In genomic region chr10:78936412-78937342, GRCh38 we compare ENCODE assay signal across 1 cellular context.
TF ChIP-seq lines count a peak whose summit lies in the region.

No MANE protein-coding gene starts in this region.

TF ChIP-seq in H1, 55 proteins besides CTCF, POLR2A, EP300 and RAD21:
- TF ChIP-seq SP4 (IDR thresholded peaks at IDR 0.05; ENCODE audit: low read length) (no peak), GTF2F1 (IDR thresholded peaks at IDR 0.05; ENCODE audit: borderline replicate concordance, low read depth, low read length) (no peak), KDM1A (IDR thresholded peaks at IDR 0.05; ENCODE audit: borderline replicate concordance, low read length) (no peak), RXRA (IDR thresholded peaks at IDR 0.05; ENCODE audit: insufficient read depth, low read depth, low read length) (no peak), JUND (IDR thresholded peaks at IDR 0.05; ENCODE audit: low read length) (no peak), TAF1 (IDR thresholded peaks at IDR 0.05; ENCODE audit: low read depth, low read length) (no peak), ATF2 (IDR thresholded peaks at IDR 0.05; ENCODE audit: low read length) (no peak), EGR1 (IDR thresholded peaks at IDR 0.05; ENCODE audit: borderline replicate concordance, low read depth, low read length) (no peak), ASH2L (IDR thresholded peaks at IDR 0.05; ENCODE audit: low read length) (no peak), MAX (IDR thresholded peaks at IDR 0.05) (no peak), PHF8 (conservative IDR thresholded peaks at IDR 0.05; ENCODE audit: low read depth, low read length) (no peak), EZH2 (IDR thresholded peaks at IDR 0.05; ENCODE audit: low read depth, low read length, severe bottlenecking) (no peak), HDAC2 (IDR thresholded peaks at IDR 0.05; ENCODE audit: borderline replicate concordance in 1 of 2, low read depth in 2 of 2, low read length in 2 of 2) (no peak), KDM5A (IDR thresholded peaks at IDR 0.05; ENCODE audit: low read length) (no peak), RNF2 (IDR thresholded peaks at IDR 0.05; ENCODE audit: borderline replicate concordance, low read depth, low read length, missing control alignments, poor library complexity, severe bottlenecking) (no peak)
